ENCODE assay signal across 10 cellular contexts in genomic region chrX:9378980-9379696, GRCh38.
DNase-seq lines count a peak whose midpoint lies in the region; TF ChIP-seq lines count a peak whose summit lies in the region.
"Had no signal": no experiment of that assay in that cellular context is flagged by ENCODE, and none has a peak within 500 bp of the region (broad histone marks: within the 10 kb centered on the region; RNA-seq: fewer than 3 reads in every experiment).

No MANE protein-coding gene starts in this region.

- H3K27me3 Mint-ChIP-seq in HFFc6 (ENCODE audit: insufficient read depth) (peaks cover 9% of the 10 kb centered on the region), immature natural killer cell (ENCODE audit: low read depth in 3 of 3) (peaks cover 1 to 12% (median 3%) of the 10 kb centered on the region in 3 donors)

- H3K9me3 ChIP-seq in BE2C = no peaks in the 10 kb centered on the region
- no peaks in the 10 kb centered on the region for H3K9me3 ChIP-seq in uterus
- H3K9me3 ChIP-seq: right atrium auricular region, SJSA1 had no signal

- H3K4me1 ChIP-seq in BE2C (no peaks in the 10 kb centered on the region), uterus (no peaks in the 10 kb centered on the region)
- H3K4me1 ChIP-seq: right atrium auricular region had no signal

- DNase-seq in BE2C (peak; percentile 8), HFFc6 (peak; percentile 14), SIG-M5 (lab: John Stamatoyannopoulos, UW) (peak; percentile 1), fibroblast of the aortic adventitia (ENCODE audit: low read depth) (peak; percentile 17), NCI-H345 (lab: John Stamatoyannopoulos, UW) (no peak), uterus (no peak), Ammon's horn (ENCODE audit: low spot score) (no peak), immature natural killer cell (no peak)

- intact Hi-C loops in uterus (cut with DNase I; ENCODE audit: low total_unique reads) = no loop called here

- H3K4me3 Mint-ChIP-seq in HFFc6 (no peak overlapping the region), immature natural killer cell (no peak overlapping the region)

- H3K36me3 ChIP-seq in BE2C (no peaks in the 10 kb centered on the region), uterus (no peaks in the 10 kb centered on the region)
- H3K36me3 ChIP-seq: right atrium auricular region, SJSA1 had no signal

- H3K4me1 Mint-ChIP-seq in HFFc6 (ENCODE audit: low read depth) = peaks cover 20% of the 10 kb centered on the region
- H3K4me1 Mint-ChIP-seq in immature natural killer cell = peaks cover 30 to 34% of the 10 kb centered on the region in 2 donors

- H3K27me3 ChIP-seq in BE2C (no peaks in the 10 kb centered on the region), uterus (no peaks in the 10 kb centered on the region)
- H3K27me3 ChIP-seq: right atrium auricular region, SJSA1 had no signal

- H3K4me3 ChIP-seq in BE2C (ENCODE audit: low read depth, low read length) (no peak overlapping the region), fibroblast of the aortic adventitia (ENCODE audit: low read depth, low read length) (no peak overlapping the region), uterus (no peak overlapping the region)
- H3K4me3 ChIP-seq: right atrium auricular region, SJSA1 had no signal

- no peak overlapping the region for H3K27ac Mint-ChIP-seq in HFFc6
- H3K27ac Mint-ChIP-seq in immature natural killer cell = peak overlapping the region in 1 of 6 donors; percentile 17

- TF ChIP-seq CTCF in BE2C (IDR thresholded peaks at IDR 0.05; ENCODE audit: low read depth, low read length) = no peak
- TF ChIP-seq CTCF in HFFc6 (IDR thresholded peaks at IDR 0.05) = no peak
- TF ChIP-seq CTCF in fibroblast of the aortic adventitia (IDR thresholded peaks at IDR 0.05; ENCODE audit: insufficient read depth, low read length) = no peak
- TF ChIP-seq CTCF in uterus (IDR thresholded peaks at IDR 0.05) = no peak

- H3K9me3 Mint-ChIP-seq in HFFc6 (no peaks in the 10 kb centered on the region), immature natural killer cell (peaks cover 0 to 2% (median 0%) of the 10 kb centered on the region in 6 donors)

- TF ChIP-seq POLR2A in uterus (IDR thresholded peaks at IDR 0.05) = no peak

- no peak overlapping the region for H3K27ac ChIP-seq in uterus
- H3K27ac ChIP-seq: right atrium auricular region, SJSA1 had no signal

- H3K36me3 Mint-ChIP-seq in HFFc6 (ENCODE audit: low read depth) (no peaks in the 10 kb centered on the region), immature natural killer cell (no peaks in the 10 kb centered on the region)

Comparison
In these comparisons a context has a peak if more than half of its experiments do, and no peak if none do; other contexts are left out.
1. DNase-seq: peak in BE2C (single experiment), HFFc6 (single experiment), SIG-M5 (single experiment) and fibroblast of the aortic adventitia (single experiment); none in NCI-H345 (single experiment), uterus (0 of 2), Ammon's horn (single experiment) and immature natural killer cell (0 of 3).